ENCODE assay signal across 8 cellular contexts in genomic region chr1:15524283-15525042, GRCh38. TPM values are rescaled to one million over a fixed set of nuclear protein-coding genes. Genes with fewer than 3 reads are reported as not detected.
DNase-seq lines count a peak whose midpoint lies in the region; ATAC-seq and TF ChIP-seq lines count a peak whose summit lies in the region.

No MANE protein-coding gene starts in this region.

- DNase-seq in GM13976 (ENCODE audit: low spot score) (peak; percentile 97), NCI-H1694 (lab: John Stamatoyannopoulos, UW) (peak; percentile 88), amygdala (lab: John Stamatoyannopoulos, UW) (peak; percentile 94 to 100 (median 99)), left ventricle myocardium inferior (peak; percentile 100), prostate gland (ENCODE audit: low spot score) (peak; percentile 100), ureter (ENCODE audit: low spot score) (peak; percentile 100)

- peak; percentile 40 for ATAC-seq in HG02884 (IDR thresholded peaks at IDR 0.05; ENCODE audit: unreplicated experiment)

- in situ Hi-C loops in GM13976 (cut with MboI; ENCODE audit: low sequenced_read_pairs, unreplicated experiment) = no loop called here

- WGBS in prostate gland = 3% methylated on average over 75 of the region's 87 CpGs

- TF ChIP-seq CTCF in GM13976 (IDR thresholded peaks at IDR 0.05; ENCODE audit: borderline replicate concordance, control extremely low read depth, extremely low read depth, insufficient read depth, missing control alignments) (no peak), left ventricle myocardium inferior (IDR thresholded peaks at IDR 0.05; ENCODE audit: borderline replicate concordance) (no peak), prostate gland (IDR thresholded peaks at IDR 0.05) (no peak)

- peak overlapping the region; percentile 100 for H3K27ac Mint-ChIP-seq in T-helper 1 cell treated with Interleukin-12 subunit alpha and Interleukin-12 subunit beta and Interleukin-4 antibody, amounts not matched to agents 30 μg/mL and 1 μg/mL, for 36 hours

- H3K36me3 Mint-ChIP-seq in T-helper 1 cell treated with Interleukin-12 subunit alpha and Interleukin-12 subunit beta and Interleukin-4 antibody, amounts not matched to agents 30 μg/mL and 1 μg/mL, for 36 hours (ENCODE audit: low read depth) = peaks cover 10% of the 10 kb centered on the region

- peak overlapping the region; percentile 93 for H3K4me3 ChIP-seq in left ventricle myocardium inferior
- peak overlapping the region; percentile 63 to 83 for H3K4me3 ChIP-seq in prostate gland

- no peaks in the 10 kb centered on the region for H3K9me3 Mint-ChIP-seq in T-helper 1 cell treated with Interleukin-12 subunit alpha and Interleukin-12 subunit beta and Interleukin-4 antibody, amounts not matched to agents 30 μg/mL and 1 μg/mL, for 36 hours

- no peaks in the 10 kb centered on the region for H3K9me3 ChIP-seq in left ventricle myocardium inferior (replicated peaks)
- no peaks in the 10 kb centered on the region for H3K9me3 ChIP-seq in prostate gland

- intact Hi-C loops in left ventricle myocardium inferior (cut with micrococcal nuclease) = no loop called here
- intact Hi-C loops in prostate gland (cut with DNase I) = no loop called here

- peak overlapping the region; percentile 86 for H3K4me3 Mint-ChIP-seq in T-helper 1 cell treated with Interleukin-12 subunit alpha and Interleukin-12 subunit beta and Interleukin-4 antibody, amounts not matched to agents 30 μg/mL and 1 μg/mL, for 36 hours

- H3K36me3 ChIP-seq in left ventricle myocardium inferior = no peaks in the 10 kb centered on the region
- H3K36me3 ChIP-seq in prostate gland = no peaks in the 10 kb centered on the region

- H3K4me1 ChIP-seq in left ventricle myocardium inferior = peaks cover 49% of the 10 kb centered on the region
- no peaks in the 10 kb centered on the region for H3K4me1 ChIP-seq in prostate gland (replicated peaks)

- peaks cover 46% of the 10 kb centered on the region for H3K4me1 Mint-ChIP-seq in T-helper 1 cell treated with Interleukin-12 subunit alpha and Interleukin-12 subunit beta and Interleukin-4 antibody, amounts not matched to agents 30 μg/mL and 1 μg/mL, for 36 hours (ENCODE audit: low read depth)

- H3K27ac ChIP-seq in left ventricle myocardium inferior (replicated peaks) (peak overlapping the region; percentile 98), prostate gland (peak overlapping the region; percentile 98 to 99)

- H3K27me3 Mint-ChIP-seq in T-helper 1 cell treated with Interleukin-12 subunit alpha and Interleukin-12 subunit beta and Interleukin-4 antibody, amounts not matched to agents 30 μg/mL and 1 μg/mL, for 36 hours (ENCODE audit: low read depth) = no peaks in the 10 kb centered on the region

- TF ChIP-seq POLR2A in prostate gland (IDR thresholded peaks at IDR 0.05) = no peak

- no peaks in the 10 kb centered on the region for H3K27me3 ChIP-seq in left ventricle myocardium inferior (ENCODE audit: low read depth)
- H3K27me3 ChIP-seq in prostate gland (replicated peaks; ENCODE audit: insufficient read depth) = no peaks in the 10 kb centered on the region

RNA-seq across cellular contexts. Expression of gene CASP9, which starts 0.4 kb away (rescaled TPM):
- total RNA-seq in left ventricle myocardium inferior (14.1 TPM), prostate gland (10 to 100 TPM; 22.2 to 46.1 TPM), ureter (16.8 TPM)

RNA-seq across cellular contexts. Expression of gene DNAJC16, which starts 2.2 kb away (rescaled TPM):
- 16.2 TPM for total RNA-seq in left ventricle myocardium inferior
- 10 to 100 TPM; 21.5 to 27.2 TPM for total RNA-seq in prostate gland
- total RNA-seq in ureter = 43.8 TPM

RNA-seq across cellular contexts. Expression of gene CELA2B, which starts 48.6 kb away (rescaled TPM):
- total RNA-seq in left ventricle myocardium inferior (not detected), prostate gland (1 to 10 TPM in 1 of 2 donors, not detected in 1; 1.1 TPM), ureter (not detected)

Comparison
In these comparisons a context has a peak if more than half of its experiments do, and no peak if none do; other contexts are left out.
1. Peak in every context shown above with its lines: DNase-seq, ATAC-seq, H3K4me3 ChIP-seq and H3K27ac ChIP-seq.